Comparison of ENCODE assay signal across 1 cellular context in the genomic region with DNA sequence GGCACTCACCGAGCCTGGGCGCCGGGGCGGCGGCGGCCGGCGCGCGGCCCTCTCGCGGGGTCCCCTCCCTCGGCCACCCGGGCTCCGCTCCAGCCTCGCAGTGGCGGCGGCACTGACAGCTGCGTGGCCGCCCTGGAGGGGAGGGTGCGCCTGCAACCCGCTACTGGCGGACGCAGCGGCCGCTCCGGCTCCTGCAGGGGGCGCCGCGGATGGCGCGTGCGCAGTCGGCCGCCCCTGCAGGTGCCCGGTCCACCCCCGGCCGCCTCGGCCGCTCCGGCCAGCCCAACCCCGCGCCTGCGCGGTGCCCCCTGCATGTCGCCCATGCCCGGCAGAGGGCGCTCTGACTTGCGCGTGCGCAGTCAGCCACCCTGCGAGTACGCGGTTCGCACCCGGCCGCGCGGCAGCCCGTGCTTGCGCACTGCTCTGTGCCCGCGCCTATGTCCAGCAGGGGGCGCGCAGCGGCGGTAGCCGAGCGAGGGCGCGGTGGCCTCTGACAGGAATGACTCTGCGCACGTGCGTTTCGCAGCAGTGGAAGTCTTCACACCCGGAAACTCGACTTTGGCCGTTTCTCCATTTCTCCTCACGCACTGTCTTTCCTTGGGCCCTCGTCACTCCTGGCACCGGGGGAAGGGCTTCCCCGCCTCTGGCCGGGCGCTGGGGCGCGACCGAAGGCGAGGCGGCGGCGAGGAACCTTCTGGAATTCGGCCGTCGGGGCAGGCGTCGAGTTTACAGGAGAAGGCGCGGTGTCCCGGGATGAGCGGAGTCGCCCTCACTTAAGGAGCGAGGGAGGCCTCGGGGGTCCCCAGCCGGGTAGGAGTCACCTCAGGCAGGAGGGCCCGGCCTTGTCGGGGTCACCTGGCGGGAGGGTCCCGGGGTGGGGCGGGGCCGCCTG.
TF ChIP-seq lines count a peak whose summit lies in the region.

A gene (minus strand): TSS at position 165 of the 892 bp plus-strand sequence. CDS start 14,262 bp downstream, outside the sequence.

TF ChIP-seq in HEK293, 187 proteins besides CTCF, POLR2A, EP300 and RAD21 (continued from another document and continues in another):
- TF ChIP-seq, protein P1, sequence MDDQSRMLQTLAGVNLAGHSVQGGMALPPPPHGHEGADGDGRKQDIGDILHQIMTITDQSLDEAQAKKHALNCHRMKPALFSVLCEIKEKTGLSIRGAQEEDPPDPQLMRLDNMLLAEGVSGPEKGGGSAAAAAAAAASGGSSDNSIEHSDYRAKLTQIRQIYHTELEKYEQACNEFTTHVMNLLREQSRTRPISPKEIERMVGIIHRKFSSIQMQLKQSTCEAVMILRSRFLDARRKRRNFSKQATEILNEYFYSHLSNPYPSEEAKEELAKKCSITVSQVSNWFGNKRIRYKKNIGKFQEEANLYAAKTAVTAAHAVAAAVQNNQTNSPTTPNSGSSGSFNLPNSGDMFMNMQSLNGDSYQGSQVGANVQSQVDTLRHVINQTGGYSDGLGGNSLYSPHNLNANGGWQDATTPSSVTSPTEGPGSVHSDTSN (CRISPR knock-in tag; IDR thresholded peaks at IDR 0.05) = peak; percentile 93
- TF ChIP-seq, protein P2, sequence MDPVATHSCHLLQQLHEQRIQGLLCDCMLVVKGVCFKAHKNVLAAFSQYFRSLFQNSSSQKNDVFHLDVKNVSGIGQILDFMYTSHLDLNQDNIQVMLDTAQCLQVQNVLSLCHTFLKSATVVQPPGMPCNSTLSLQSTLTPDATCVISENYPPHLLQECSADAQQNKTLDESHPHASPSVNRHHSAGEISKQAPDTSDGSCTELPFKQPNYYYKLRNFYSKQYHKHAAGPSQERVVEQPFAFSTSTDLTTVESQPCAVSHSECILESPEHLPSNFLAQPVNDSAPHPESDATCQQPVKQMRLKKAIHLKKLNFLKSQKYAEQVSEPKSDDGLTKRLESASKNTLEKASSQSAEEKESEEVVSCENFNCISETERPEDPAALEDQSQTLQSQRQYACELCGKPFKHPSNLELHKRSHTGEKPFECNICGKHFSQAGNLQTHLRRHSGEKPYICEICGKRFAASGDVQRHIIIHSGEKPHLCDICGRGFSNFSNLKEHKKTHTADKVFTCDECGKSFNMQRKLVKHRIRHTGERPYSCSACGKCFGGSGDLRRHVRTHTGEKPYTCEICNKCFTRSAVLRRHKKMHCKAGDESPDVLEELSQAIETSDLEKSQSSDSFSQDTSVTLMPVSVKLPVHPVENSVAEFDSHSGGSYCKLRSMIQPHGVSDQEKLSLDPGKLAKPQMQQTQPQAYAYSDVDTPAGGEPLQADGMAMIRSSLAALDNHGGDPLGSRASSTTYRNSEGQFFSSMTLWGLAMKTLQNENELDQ (tag by site-specific recombination; IDR thresholded peaks at IDR 0.05; ENCODE audit: low read depth) = no peak
- TF ChIP-seq, protein P3, sequence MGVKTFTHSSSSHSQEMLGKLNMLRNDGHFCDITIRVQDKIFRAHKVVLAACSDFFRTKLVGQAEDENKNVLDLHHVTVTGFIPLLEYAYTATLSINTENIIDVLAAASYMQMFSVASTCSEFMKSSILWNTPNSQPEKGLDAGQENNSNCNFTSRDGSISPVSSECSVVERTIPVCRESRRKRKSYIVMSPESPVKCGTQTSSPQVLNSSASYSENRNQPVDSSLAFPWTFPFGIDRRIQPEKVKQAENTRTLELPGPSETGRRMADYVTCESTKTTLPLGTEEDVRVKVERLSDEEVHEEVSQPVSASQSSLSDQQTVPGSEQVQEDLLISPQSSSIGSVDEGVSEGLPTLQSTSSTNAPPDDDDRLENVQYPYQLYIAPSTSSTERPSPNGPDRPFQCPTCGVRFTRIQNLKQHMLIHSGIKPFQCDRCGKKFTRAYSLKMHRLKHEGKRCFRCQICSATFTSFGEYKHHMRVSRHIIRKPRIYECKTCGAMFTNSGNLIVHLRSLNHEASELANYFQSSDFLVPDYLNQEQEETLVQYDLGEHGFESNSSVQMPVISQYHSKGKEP (tag by site-specific recombination; IDR thresholded peaks at IDR 0.05) = peak; percentile 27; the same call in 1 of the 2 replicates
- TF ChIP-seq ZNF132 (tag by site-specific recombination; IDR thresholded peaks at IDR 0.05; ENCODE audit: borderline replicate concordance) (no peak), ZNF660 (tag by site-specific recombination; IDR thresholded peaks at IDR 0.05) (peak; percentile 90), GLI2 (tag by site-specific recombination; IDR thresholded peaks at IDR 0.05; ENCODE audit: borderline replicate concordance, low read depth) (no peak), ZNF629 (tag by site-specific recombination; IDR thresholded peaks at IDR 0.05) (peak; percentile 64; the same call in 1 of the 2 replicates), ZNF654 (tag by site-specific recombination; IDR thresholded peaks at IDR 0.05; ENCODE audit: low read depth) (peak; percentile 36), ZEB2 (tag by site-specific recombination; IDR thresholded peaks at IDR 0.05) (peak; percentile 83), ZNF223 (tag by site-specific recombination; IDR thresholded peaks at IDR 0.05) (no peak), ZNF248 (tag by site-specific recombination; IDR thresholded peaks at IDR 0.05) (no peak), ZNF221 (tag by site-specific recombination; IDR thresholded peaks at IDR 0.05; ENCODE audit: borderline replicate concordance) (no peak), ZNF426 (tag by site-specific recombination; IDR thresholded peaks at IDR 0.05) (no peak), ZNF239 (tag by site-specific recombination; IDR thresholded peaks at IDR 0.05) (no peak), ZNF140 (tag by site-specific recombination; IDR thresholded peaks at IDR 0.05) (no peak), ZNF266 (tag by site-specific recombination; IDR thresholded peaks at IDR 0.05; ENCODE audit: low read depth) (no peak), BCL11B (tag by site-specific recombination; IDR thresholded peaks at IDR 0.05; ENCODE audit: low read depth) (no peak), GLIS1 (tag by site-specific recombination; IDR thresholded peaks at IDR 0.05) (no peak), ZNF302 (tag by site-specific recombination; IDR thresholded peaks at IDR 0.05; ENCODE audit: low read depth) (no peak)
- TF ChIP-seq, protein P4, sequence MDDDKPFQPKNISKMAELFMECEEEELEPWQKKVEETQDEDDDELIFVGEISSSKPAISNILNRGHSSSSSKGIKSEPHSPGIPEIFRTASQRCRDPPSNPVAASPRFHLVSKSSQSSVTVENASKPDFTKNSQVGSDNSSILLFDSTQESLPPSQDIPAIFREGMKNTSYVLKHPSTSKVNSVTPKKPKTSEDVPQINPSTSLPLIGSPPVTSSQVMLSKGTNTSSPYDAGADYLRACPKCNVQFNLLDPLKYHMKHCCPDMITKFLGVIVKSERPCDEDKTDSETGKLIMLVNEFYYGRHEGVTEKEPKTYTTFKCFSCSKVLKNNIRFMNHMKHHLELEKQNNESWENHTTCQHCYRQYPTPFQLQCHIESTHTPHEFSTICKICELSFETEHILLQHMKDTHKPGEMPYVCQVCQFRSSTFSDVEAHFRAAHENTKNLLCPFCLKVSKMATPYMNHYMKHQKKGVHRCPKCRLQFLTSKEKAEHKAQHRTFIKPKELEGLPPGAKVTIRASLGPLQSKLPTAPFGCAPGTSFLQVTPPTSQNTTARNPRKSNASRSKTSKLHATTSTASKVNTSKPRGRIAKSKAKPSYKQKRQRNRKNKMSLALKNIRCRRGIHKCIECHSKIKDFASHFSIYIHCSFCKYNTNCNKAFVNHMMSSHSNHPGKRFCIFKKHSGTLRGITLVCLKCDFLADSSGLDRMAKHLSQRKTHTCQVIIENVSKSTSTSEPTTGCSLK (tag by site-specific recombination; IDR thresholded peaks at IDR 0.05) = no peak
- TF ChIP-seq, protein P5, sequence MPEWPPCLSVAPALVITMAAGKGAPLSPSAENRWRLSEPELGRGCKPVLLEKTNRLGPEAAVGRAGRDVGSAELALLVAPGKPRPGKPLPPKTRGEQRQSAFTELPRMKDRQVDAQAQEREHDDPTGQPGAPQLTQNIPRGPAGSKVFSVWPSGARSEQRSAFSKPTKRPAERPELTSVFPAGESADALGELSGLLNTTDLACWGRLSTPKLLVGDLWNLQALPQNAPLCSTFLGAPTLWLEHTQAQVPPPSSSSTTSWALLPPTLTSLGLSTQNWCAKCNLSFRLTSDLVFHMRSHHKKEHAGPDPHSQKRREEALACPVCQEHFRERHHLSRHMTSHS (tag by site-specific recombination; IDR thresholded peaks at IDR 0.05) = no peak
- TF ChIP-seq, protein P6, sequence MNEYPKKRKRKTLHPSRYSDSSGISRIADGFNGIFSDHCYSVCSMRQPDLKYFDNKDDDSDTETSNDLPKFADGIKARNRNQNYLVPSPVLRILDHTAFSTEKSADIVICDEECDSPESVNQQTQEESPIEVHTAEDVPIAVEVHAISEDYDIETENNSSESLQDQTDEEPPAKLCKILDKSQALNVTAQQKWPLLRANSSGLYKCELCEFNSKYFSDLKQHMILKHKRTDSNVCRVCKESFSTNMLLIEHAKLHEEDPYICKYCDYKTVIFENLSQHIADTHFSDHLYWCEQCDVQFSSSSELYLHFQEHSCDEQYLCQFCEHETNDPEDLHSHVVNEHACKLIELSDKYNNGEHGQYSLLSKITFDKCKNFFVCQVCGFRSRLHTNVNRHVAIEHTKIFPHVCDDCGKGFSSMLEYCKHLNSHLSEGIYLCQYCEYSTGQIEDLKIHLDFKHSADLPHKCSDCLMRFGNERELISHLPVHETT (tag by site-specific recombination; IDR thresholded peaks at IDR 0.05) = 0 out of 2 replicates have a peak, but pooled peaks have one; percentile 22
- TF ChIP-seq, protein P7, sequence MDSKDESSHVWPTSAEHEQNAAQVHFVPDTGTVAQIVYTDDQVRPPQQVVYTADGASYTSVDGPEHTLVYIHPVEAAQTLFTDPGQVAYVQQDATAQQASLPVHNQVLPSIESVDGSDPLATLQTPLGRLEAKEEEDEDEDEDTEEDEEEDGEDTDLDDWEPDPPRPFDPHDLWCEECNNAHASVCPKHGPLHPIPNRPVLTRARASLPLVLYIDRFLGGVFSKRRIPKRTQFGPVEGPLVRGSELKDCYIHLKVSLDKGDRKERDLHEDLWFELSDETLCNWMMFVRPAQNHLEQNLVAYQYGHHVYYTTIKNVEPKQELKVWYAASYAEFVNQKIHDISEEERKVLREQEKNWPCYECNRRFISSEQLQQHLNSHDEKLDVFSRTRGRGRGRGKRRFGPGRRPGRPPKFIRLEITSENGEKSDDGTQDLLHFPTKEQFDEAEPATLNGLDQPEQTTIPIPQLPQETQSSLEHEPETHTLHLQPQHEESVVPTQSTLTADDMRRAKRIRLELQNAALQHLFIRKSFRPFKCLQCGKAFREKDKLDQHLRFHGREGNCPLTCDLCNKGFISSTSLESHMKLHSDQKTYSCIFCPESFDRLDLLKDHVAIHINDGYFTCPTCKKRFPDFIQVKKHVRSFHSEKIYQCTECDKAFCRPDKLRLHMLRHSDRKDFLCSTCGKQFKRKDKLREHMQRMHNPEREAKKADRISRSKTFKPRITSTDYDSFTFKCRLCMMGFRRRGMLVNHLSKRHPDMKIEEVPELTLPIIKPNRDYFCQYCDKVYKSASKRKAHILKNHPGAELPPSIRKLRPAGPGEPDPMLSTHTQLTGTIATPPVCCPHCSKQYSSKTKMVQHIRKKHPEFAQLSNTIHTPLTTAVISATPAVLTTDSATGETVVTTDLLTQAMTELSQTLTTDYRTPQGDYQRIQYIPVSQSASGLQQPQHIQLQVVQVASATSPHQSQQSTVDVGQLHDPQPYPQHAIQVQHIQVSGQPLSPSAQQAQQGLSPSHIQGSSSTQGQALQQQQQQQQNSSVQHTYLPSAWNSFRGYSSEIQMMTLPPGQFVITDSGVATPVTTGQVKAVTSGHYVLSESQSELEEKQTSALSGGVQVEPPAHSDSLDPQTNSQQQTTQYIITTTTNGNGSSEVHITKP (tag by site-specific recombination; IDR thresholded peaks at IDR 0.05) = no peak
- TF ChIP-seq, protein P8, sequence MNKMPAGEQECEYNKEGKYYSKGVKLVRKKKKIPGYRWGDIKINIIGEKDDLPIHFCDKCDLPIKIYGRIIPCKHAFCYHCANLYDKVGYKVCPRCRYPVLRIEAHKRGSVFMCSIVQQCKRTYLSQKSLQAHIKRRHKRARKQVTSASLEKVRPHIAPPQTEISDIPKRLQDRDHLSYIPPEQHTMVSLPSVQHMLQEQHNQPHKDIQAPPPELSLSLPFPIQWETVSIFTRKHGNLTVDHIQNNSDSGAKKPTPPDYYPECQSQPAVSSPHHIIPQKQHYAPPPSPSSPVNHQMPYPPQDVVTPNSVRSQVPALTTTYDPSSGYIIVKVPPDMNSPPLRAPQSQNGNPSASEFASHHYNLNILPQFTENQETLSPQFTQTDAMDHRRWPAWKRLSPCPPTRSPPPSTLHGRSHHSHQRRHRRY (tag by site-specific recombination; IDR thresholded peaks at IDR 0.05) = no peak
- TF ChIP-seq, protein P9, sequence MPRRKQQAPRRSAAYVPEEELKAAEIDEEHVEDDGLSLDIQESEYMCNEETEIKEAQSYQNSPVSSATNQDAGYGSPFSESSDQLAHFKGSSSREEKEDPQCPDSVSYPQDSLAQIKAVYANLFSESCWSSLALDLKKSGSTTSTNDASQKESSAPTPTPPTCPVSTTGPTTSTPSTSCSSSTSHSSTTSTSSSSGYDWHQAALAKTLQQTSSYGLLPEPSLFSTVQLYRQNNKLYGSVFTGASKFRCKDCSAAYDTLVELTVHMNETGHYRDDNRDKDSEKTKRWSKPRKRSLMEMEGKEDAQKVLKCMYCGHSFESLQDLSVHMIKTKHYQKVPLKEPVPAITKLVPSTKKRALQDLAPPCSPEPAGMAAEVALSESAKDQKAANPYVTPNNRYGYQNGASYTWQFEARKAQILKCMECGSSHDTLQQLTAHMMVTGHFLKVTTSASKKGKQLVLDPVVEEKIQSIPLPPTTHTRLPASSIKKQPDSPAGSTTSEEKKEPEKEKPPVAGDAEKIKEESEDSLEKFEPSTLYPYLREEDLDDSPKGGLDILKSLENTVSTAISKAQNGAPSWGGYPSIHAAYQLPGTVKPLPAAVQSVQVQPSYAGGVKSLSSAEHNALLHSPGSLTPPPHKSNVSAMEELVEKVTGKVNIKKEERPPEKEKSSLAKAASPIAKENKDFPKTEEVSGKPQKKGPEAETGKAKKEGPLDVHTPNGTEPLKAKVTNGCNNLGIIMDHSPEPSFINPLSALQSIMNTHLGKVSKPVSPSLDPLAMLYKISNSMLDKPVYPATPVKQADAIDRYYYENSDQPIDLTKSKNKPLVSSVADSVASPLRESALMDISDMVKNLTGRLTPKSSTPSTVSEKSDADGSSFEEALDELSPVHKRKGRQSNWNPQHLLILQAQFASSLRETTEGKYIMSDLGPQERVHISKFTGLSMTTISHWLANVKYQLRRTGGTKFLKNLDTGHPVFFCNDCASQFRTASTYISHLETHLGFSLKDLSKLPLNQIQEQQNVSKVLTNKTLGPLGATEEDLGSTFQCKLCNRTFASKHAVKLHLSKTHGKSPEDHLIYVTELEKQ (tag by site-specific recombination; IDR thresholded peaks at IDR 0.05; ENCODE audit: borderline replicate concordance) = no peak; the same call in 1 of the 2 replicates
- TF ChIP-seq, protein P10, sequence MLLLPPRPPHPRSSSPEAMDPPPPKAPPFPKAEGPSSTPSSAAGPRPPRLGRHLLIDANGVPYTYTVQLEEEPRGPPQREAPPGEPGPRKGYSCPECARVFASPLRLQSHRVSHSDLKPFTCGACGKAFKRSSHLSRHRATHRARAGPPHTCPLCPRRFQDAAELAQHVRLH (tag by site-specific recombination; IDR thresholded peaks at IDR 0.05) = peak; percentile 64
